ENCODE assay signal across 23 cellular contexts in genomic region chr9:136229096-136230065, GRCh38. TPM values are rescaled to one million over a fixed set of nuclear protein-coding genes. Genes with fewer than 3 reads are reported as not detected.
DNase-seq lines count a peak whose midpoint lies in the region; TF ChIP-seq lines count a peak whose summit lies in the region.
"Had no signal": no experiment of that assay in that cellular context is flagged by ENCODE, and none has a peak within 500 bp of the region (broad histone marks: within the 10 kb centered on the region; RNA-seq: fewer than 3 reads in every experiment).

No MANE protein-coding gene starts in this region.

- H3K4me3 ChIP-seq in Loucy (ENCODE audit: low read length, poor library complexity, severe bottlenecking) (peak overlapping the region; percentile 6), ovary (no peak overlapping the region)
- H3K4me3 ChIP-seq: adrenal gland, upper lobe of left lung had no signal

- H3K9me3 ChIP-seq in Loucy (ENCODE audit: insufficient read depth, low read depth, low read length) = no peaks in the 10 kb centered on the region
- no peaks in the 10 kb centered on the region for H3K9me3 ChIP-seq in ovary
- H3K9me3 ChIP-seq: adrenal gland, SK-N-SH, upper lobe of left lung had no signal

- CTCF ChIA-PET in activated CD4-positive, alpha-beta T cell treated with anti-CD3 and anti-CD28 coated beads, Interleukin-2, amount 10 ng/mL, durations not matched to agents 7 days and 5 days (lab: Charles Lee) = no interaction called here

- H3K9me2 ChIP-seq in Loucy (replicated peaks; ENCODE audit: low read depth, low read length) = no peaks in the 10 kb centered on the region
- H3K9me2 ChIP-seq: SK-N-SH had no signal

- H3K9me3 Mint-ChIP-seq in activated CD4-positive, alpha-beta T cell treated with anti-CD3 and anti-CD28 coated beads, Interleukin-2, amount 10 ng/mL, durations not matched to agents 7 days and 5 days = no peaks in the 10 kb centered on the region
- H3K9me3 Mint-ChIP-seq: CD8-positive, alpha-beta memory T cell; effector memory CD8-positive, alpha-beta T cell had no signal

- no peaks in the 10 kb centered on the region for H3K27me3 ChIP-seq in Loucy (ENCODE audit: insufficient read depth, low read length, poor library complexity, severe bottlenecking)
- H3K27me3 ChIP-seq in ovary = no peaks in the 10 kb centered on the region
- H3K27me3 ChIP-seq: adrenal gland, upper lobe of left lung had no signal

- H3K27me3 Mint-ChIP-seq in activated CD4-positive, alpha-beta T cell treated with anti-CD3 and anti-CD28 coated beads, Interleukin-2, amount 10 ng/mL, durations not matched to agents 7 days and 5 days = no peaks in the 10 kb centered on the region
- H3K27me3 Mint-ChIP-seq: effector memory CD8-positive, alpha-beta T cell had no signal

- H3F3A ChIP-seq in Loucy (ENCODE audit: low read depth) = no peaks in the 10 kb centered on the region

- peak overlapping the region in 1 of 2 donors; percentile 52 for H3K27ac ChIP-seq in ovary
- H3K27ac ChIP-seq: adrenal gland, upper lobe of left lung had no signal

- no peak for DNase-seq in activated CD4-positive, alpha-beta T cell treated with anti-CD3 and anti-CD28 coated beads, Interleukin-2, amount 10 ng/mL, durations not matched to agents 7 days and 5 days
- no peak for DNase-seq in activated CD4-positive, alpha-beta T cell treated with anti-CD3 and anti-CD28 coated beads, Interleukin-2, amount 50 U/mL, for 1 hour
- peak; percentile 64 for DNase-seq in astrocyte of the hippocampus (ENCODE audit: low read depth, low spot score)
- peak in 3 of 5 donors; percentile 47 to 69 (median 54) for DNase-seq in ovary
- DNase-seq in NCI-H82 treated with DMSO at 0.1 percent for 48 hours (lab: John Stamatoyannopoulos, UW; ENCODE audit: unreplicated experiment) = no peak
- DNase-seq in SIG-M5 (lab: John Stamatoyannopoulos, UW) = no peak
- no peak for DNase-seq in NCI-H510A (lab: John Stamatoyannopoulos, UW)
- DNase-seq: activated CD8-positive, alpha-beta memory T cell treated with anti-CD3 and anti-CD28 coated beads for 24 hours; adrenal gland; CD8-positive, alpha-beta memory T cell; effector memory CD8-positive, alpha-beta T cell; MV-4-11; NCI-H2029 treated with DMSO at 0.1 percent for 48 hours; NCI-H524; SK-N-SH; stimulated activated naive CD4-positive, alpha-beta T cell treated with Interleukin-2 at 50 U/mL for 16 hours had no signal

- WGBS in ovary, 3 donors = 40 to 65% (median 52%) methylated on average over 33 of the region's 33 CpGs

- H3K79me2 ChIP-seq in Loucy (ENCODE audit: insufficient read depth, low read length) = peaks cover 88% of the 10 kb centered on the region

- peaks cover 22% of the 10 kb centered on the region for H4K20me1 ChIP-seq in Loucy (ENCODE audit: insufficient read depth, low read length, poor library complexity, severe bottlenecking)

- no peaks in the 10 kb centered on the region for H3K36me3 Mint-ChIP-seq in activated CD4-positive, alpha-beta T cell treated with anti-CD3 and anti-CD28 coated beads, Interleukin-2, amount 10 ng/mL, durations not matched to agents 7 days and 5 days (ENCODE audit: low read depth)

- H3K9ac ChIP-seq in Loucy (ENCODE audit: low read depth, low read length, poor library complexity, severe bottlenecking) = peak overlapping the region; percentile 8
- H3K9ac ChIP-seq: SK-N-SH had no signal

- no peak for TF ChIP-seq EP300 in ovary (IDR thresholded peaks at IDR 0.05)

- H3K36me3 ChIP-seq in Loucy (ENCODE audit: insufficient read depth, low read length) = peaks cover 17% of the 10 kb centered on the region; the same call in 1 of the 2 replicates
- H3K36me3 ChIP-seq in ovary = no peaks in the 10 kb centered on the region
- H3K36me3 ChIP-seq: adrenal gland had no signal

- H3K27ac Mint-ChIP-seq in activated CD4-positive, alpha-beta T cell treated with anti-CD3 and anti-CD28 coated beads, Interleukin-2, amount 10 ng/mL, durations not matched to agents 7 days and 5 days = peak overlapping the region; percentile 17

- no peak for TF ChIP-seq CTCF in Loucy (conservative IDR thresholded peaks at IDR 0.05; ENCODE audit: low read length)
- no peak for TF ChIP-seq CTCF in ovary (IDR thresholded peaks at IDR 0.05)

- peaks cover 50% of the 10 kb centered on the region for H3K4me1 Mint-ChIP-seq in activated CD4-positive, alpha-beta T cell treated with anti-CD3 and anti-CD28 coated beads, Interleukin-2, amount 10 ng/mL, durations not matched to agents 7 days and 5 days

- H2AFZ ChIP-seq in Loucy (ENCODE audit: low read length) = no peak overlapping the region

- peak overlapping the region; percentile 88 for H3K4me2 ChIP-seq in Loucy (ENCODE audit: low read depth, low read length, poor library complexity, severe bottlenecking)

- H3K4me1 ChIP-seq in Loucy (ENCODE audit: insufficient read depth, low read length, poor library complexity, severe bottlenecking) = peaks cover 58% of the 10 kb centered on the region
- peaks cover 4% of the 10 kb centered on the region for H3K4me1 ChIP-seq in ovary (ENCODE audit: insufficient read depth)
- H3K4me1 ChIP-seq: adrenal gland had no signal

- H3K4me3 Mint-ChIP-seq in activated CD4-positive, alpha-beta T cell treated with anti-CD3 and anti-CD28 coated beads, Interleukin-2, amount 10 ng/mL, durations not matched to agents 7 days and 5 days = no peak overlapping the region
- H3K4me3 Mint-ChIP-seq: CD8-positive, alpha-beta memory T cell; effector memory CD8-positive, alpha-beta T cell had no signal

- no peak for TF ChIP-seq POLR2A in ovary (IDR thresholded peaks at IDR 0.05)

- POLR2A ChIA-PET in activated CD4-positive, alpha-beta T cell treated with anti-CD3 and anti-CD28 coated beads, Interleukin-2, amount 10 ng/mL, durations not matched to agents 7 days and 5 days (lab: Charles Lee) = no interaction called here

- intact Hi-C loops in ovary (cut with DNase I) = no loop called here

RNA-seq across cellular contexts. Expression of gene QSOX2, which starts 16.2 kb away (rescaled TPM):
- 10 to 100 TPM; 13.7 to 14.0 TPM for total RNA-seq in activated CD4-positive, alpha-beta T cell treated with anti-CD3 and anti-CD28 coated beads, Interleukin-2, amount 10 ng/mL, durations not matched to agents 7 days and 5 days
- total RNA-seq in ovary = 10 to 100 TPM in 3 of 7 donors, 1 to 10 TPM in 4; 7.5 to 14.3 (median 10.0) TPM
- polyA plus RNA-seq in ovary = 1 to 10 TPM; 5.6 to 5.8 TPM

RNA-seq across cellular contexts. Expression of gene LHX3, which starts 24.5 kb away (rescaled TPM):
- not detected for total RNA-seq in activated CD4-positive, alpha-beta T cell treated with anti-CD3 and anti-CD28 coated beads, Interleukin-2, amount 10 ng/mL, durations not matched to agents 7 days and 5 days
- total RNA-seq in ovary = not detected
- not detected for polyA plus RNA-seq in ovary
- total RNA-seq: A172; adrenal gland; CD8-positive, alpha-beta memory T cell; cerebellum; Daoy; pulmonary artery endothelial cell had no signal
- polyA plus RNA-seq: adrenal gland; CD8-positive, alpha-beta memory T cell; neural cell; SK-N-SH had no signal

Comparison
In these comparisons a context has a peak if more than half of its experiments do, and no peak if none do; other contexts are left out.
1. DNase-seq: peak in astrocyte of the hippocampus (single experiment) and ovary (3 of 5); none in activated CD4-positive, alpha-beta T cell treated with anti-CD3 and anti-CD28 coated beads, Interleukin-2, amount 10 ng/mL, durations not matched to agents 7 days and 5 days (single experiment), activated CD4-positive, alpha-beta T cell treated with anti-CD3 and anti-CD28 coated beads, Interleukin-2, amount 50 U/mL, for 1 hour (single experiment), NCI-H82 treated with DMSO at 0.1 percent for 48 hours (single experiment), SIG-M5 (single experiment) and NCI-H510A (single experiment).